In genomic region chr3:72048873-72049272, GRCh38 we compare ENCODE assay signal across 8 cellular contexts.
"Had no signal": no experiment of that assay in that cellular context is flagged by ENCODE, and none has a peak within 500 bp of the region (broad histone marks: within the 10 kb centered on the region; RNA-seq: fewer than 3 reads in every experiment).

No MANE protein-coding gene starts in this region.

- FAIRE-seq: H1, H54, HTR-8/SVneo, K562 had no signal

- DNase-seq: H9, HCEC 1CT, IMR-90 had no signal

- H3K4me3 Mint-ChIP-seq: GM23338, H9 had no signal

- H3K4me3 ChIP-seq: GM23338, K562 had no signal

- ATAC-seq: GM23338, K562 had no signal

- H2AFZ ChIP-seq: GM23338 had no signal

- H3K4me2 ChIP-seq: GM23338 had no signal

- H3K27ac Mint-ChIP-seq: GM23338, H9 had no signal

- H3K9me3 Mint-ChIP-seq: GM23338, H9 had no signal
